In the genomic region with DNA sequence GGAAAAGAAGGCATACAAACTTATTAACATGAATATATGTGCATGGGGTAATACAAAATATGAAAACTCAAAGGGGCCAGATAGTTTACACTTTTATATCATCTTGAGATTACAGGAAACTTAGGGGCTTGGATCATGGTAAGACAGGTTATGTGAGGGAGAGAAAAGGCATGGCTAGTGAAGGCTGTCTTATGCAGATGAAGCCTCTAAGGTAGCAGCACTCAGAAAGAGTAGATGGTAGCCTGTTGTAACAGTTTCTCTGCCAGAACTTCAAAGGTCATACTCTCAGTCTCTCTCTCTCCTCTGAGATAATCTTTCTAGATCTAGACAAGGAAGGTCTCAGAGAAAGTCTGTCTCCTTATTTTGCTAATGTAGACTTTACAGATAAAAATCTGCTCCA, we compare ENCODE assay signal across 1 cellular context.
TF ChIP-seq lines count a peak whose summit lies in the region.

No MANE protein-coding gene starts in this region.

TF ChIP-seq in H1, 55 proteins besides CTCF, POLR2A, EP300 and RAD21:
- TF ChIP-seq SIN3A (conservative IDR thresholded peaks at IDR 0.05 in 1 of 2, IDR thresholded peaks at IDR 0.05 in 1 of 2; ENCODE audit: low read depth in 1 of 2, low read length in 2 of 2) (no peak), ZNF274 (IDR thresholded peaks at IDR 0.05; ENCODE audit: borderline replicate concordance, extremely low read depth, low read length) (no peak), MAFK (IDR thresholded peaks at IDR 0.05; ENCODE audit: low read depth, low read length) (no peak), SIRT6 (IDR thresholded peaks at IDR 0.05; ENCODE audit: low read length) (no peak), ASH2L (IDR thresholded peaks at IDR 0.05; ENCODE audit: low read length) (no peak), RBBP5 (IDR thresholded peaks at IDR 0.05; ENCODE audit: borderline replicate concordance, low read depth, low read length) (no peak), TAF7 (optimal IDR thresholded peaks at IDR 0.05; ENCODE audit: borderline replicate concordance, low read depth, low read length) (no peak), HDAC6 (IDR thresholded peaks at IDR 0.05; ENCODE audit: low read depth, low read length) (no peak), CEBPB (IDR thresholded peaks at IDR 0.05; ENCODE audit: low read depth, low read length) (no peak), SAP30 (IDR thresholded peaks at IDR 0.05; ENCODE audit: insufficient read depth, insufficient replicate concordance, low read length) (no peak), CHD2 (IDR thresholded peaks at IDR 0.05; ENCODE audit: low read length) (no peak), SP1 (IDR thresholded peaks at IDR 0.05; ENCODE audit: low read depth, low read length) (no peak), FOSL1 (IDR thresholded peaks at IDR 0.05; ENCODE audit: insufficient read depth, low read depth, low read length) (no peak), RFX5 (IDR thresholded peaks at IDR 0.05; ENCODE audit: borderline replicate concordance, low read depth, low read length) (no peak), HDAC2 (IDR thresholded peaks at IDR 0.05; ENCODE audit: borderline replicate concordance in 1 of 2, low read depth in 2 of 2, low read length in 2 of 2) (no peak), NANOG (IDR thresholded peaks at IDR 0.05; ENCODE audit: insufficient read depth, low read depth, low read length, poor library complexity, severe bottlenecking) (no peak), TBP (IDR thresholded peaks at IDR 0.05; ENCODE audit: low read depth, low read length) (no peak), POU5F1 (IDR thresholded peaks at IDR 0.05; ENCODE audit: low read depth, low read length) (no peak)
- TF ChIP-seq, protein P1, sequence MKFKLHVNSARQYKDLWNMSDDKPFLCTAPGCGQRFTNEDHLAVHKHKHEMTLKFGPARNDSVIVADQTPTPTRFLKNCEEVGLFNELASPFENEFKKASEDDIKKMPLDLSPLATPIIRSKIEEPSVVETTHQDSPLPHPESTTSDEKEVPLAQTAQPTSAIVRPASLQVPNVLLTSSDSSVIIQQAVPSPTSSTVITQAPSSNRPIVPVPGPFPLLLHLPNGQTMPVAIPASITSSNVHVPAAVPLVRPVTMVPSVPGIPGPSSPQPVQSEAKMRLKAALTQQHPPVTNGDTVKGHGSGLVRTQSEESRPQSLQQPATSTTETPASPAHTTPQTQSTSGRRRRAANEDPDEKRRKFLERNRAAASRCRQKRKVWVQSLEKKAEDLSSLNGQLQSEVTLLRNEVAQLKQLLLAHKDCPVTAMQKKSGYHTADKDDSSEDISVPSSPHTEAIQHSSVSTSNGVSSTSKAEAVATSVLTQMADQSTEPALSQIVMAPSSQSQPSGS (IDR thresholded peaks at IDR 0.05; ENCODE audit: low read length): no peak
